Comparison of ENCODE assay signal across 14 cellular contexts in genomic region chr16:86411878-86412277, GRCh38.
A peak's percentile ranks its signal among the peaks of the same experiment; 100 is the strongest.
DNase-seq lines count a peak whose midpoint lies in the region; ATAC-seq and TF ChIP-seq lines count a peak whose summit lies in the region.
"Had no signal": no experiment of that assay in that cellular context is flagged by ENCODE, and none has a peak within 500 bp of the region (broad histone marks: within the 10 kb centered on the region; RNA-seq: fewer than 3 reads in every experiment).

No MANE protein-coding gene starts in this region.

- H3K4me1 ChIP-seq in hepatocyte (ENCODE audit: insufficient read depth): peaks cover 9% of the 10 kb centered on the region
- peaks cover 0 to 45% (median 29%) of the 10 kb centered on the region in 4 donors for H3K4me1 ChIP-seq in sigmoid colon
- H3K4me1 ChIP-seq in vagina: no peaks in the 10 kb centered on the region
- no peaks in the 10 kb centered on the region for H3K4me1 ChIP-seq in smooth muscle cell (ENCODE audit: low read depth)
- H3K4me1 ChIP-seq: BLaER1 treated with 17β-estradiol and CSF1 and Interleukin-3, amounts not matched to agents 10 nM and 100 nM had no signal

- no peak overlapping the region for H3K9ac ChIP-seq in smooth muscle cell (ENCODE audit: low read depth)
- H3K9ac ChIP-seq: BLaER1 treated with 17β-estradiol and CSF1 and Interleukin-3, amounts not matched to agents 10 nM and 100 nM had no signal

- no peaks in the 10 kb centered on the region for H3F3A ChIP-seq in smooth muscle cell (ENCODE audit: low read depth)

- H3K27me3 ChIP-seq in BJ (ENCODE audit: control insufficient read depth, insufficient read depth, low read length) (no peaks in the 10 kb centered on the region), hepatocyte (no peaks in the 10 kb centered on the region), sigmoid colon (no peaks in the 10 kb centered on the region), vagina (no peaks in the 10 kb centered on the region), smooth muscle cell (ENCODE audit: low read depth) (no peaks in the 10 kb centered on the region)
- H3K27me3 ChIP-seq: BLaER1 treated with 17β-estradiol and CSF1 and Interleukin-3, amounts not matched to agents 10 nM and 100 nM had no signal

- no peaks in the 10 kb centered on the region for H4K20me1 ChIP-seq in hepatocyte (ENCODE audit: insufficient read depth, poor library complexity, severe bottlenecking)
- no peaks in the 10 kb centered on the region for H4K20me1 ChIP-seq in smooth muscle cell (ENCODE audit: low read depth)
- H4K20me1 ChIP-seq: BLaER1 treated with 17β-estradiol and CSF1 and Interleukin-3, amounts not matched to agents 10 nM and 100 nM had no signal

- intact Hi-C loops in sigmoid colon (cut with DNase I) (no loop called here), vagina (cut with DNase I) (no loop called here)

- TF ChIP-seq CTCF in BJ (IDR thresholded peaks at IDR 0.05; ENCODE audit: insufficient read depth, low read depth, low read length) (no peak), hepatocyte (IDR thresholded peaks at IDR 0.05; ENCODE audit: poor library complexity) (no peak), sigmoid colon (IDR thresholded peaks at IDR 0.05) (no peak), vagina (IDR thresholded peaks at IDR 0.05) (no peak), smooth muscle cell (IDR thresholded peaks at IDR 0.05; ENCODE audit: borderline replicate concordance, insufficient read depth, poor library complexity, severe bottlenecking) (no peak)

- CTCF ChIA-PET in BJ (lab: Yijun Ruan, JAX): interaction anchor here (0.8 kb wide), 1 partner anchor 339 kb away, joined by 3 read pairs; no protein-coding TSS in a partner anchor

- peak; percentile 67 to 87 (median 75) for TF ChIP-seq EP300 in sigmoid colon (IDR thresholded peaks at IDR 0.05)

- H3K27ac ChIP-seq in hepatocyte (peak overlapping the region; percentile 68), sigmoid colon (peak overlapping the region in 3 of 4 donors; percentile 76 to 80 (median 77)), vagina (peak overlapping the region; percentile 6), smooth muscle cell (ENCODE audit: low read depth) (no peak overlapping the region)
- H3K27ac ChIP-seq: BLaER1 treated with 17β-estradiol and CSF1 and Interleukin-3, amounts not matched to agents 10 nM and 100 nM had no signal

- TF ChIP-seq POLR2A in sigmoid colon (IDR thresholded peaks at IDR 0.05): no peak
- no peak for TF ChIP-seq POLR2A in vagina (IDR thresholded peaks at IDR 0.05)

- 42% methylated on average over 7 of the region's 7 CpGs for WGBS in hepatocyte (ENCODE audit: low lambda C conversion rate, missing lambda C conversion rate)
- WGBS in sigmoid colon, 2 donors: 61 to 65% methylated on average over 7 of the region's 7 CpGs
- 84% methylated on average over 7 of the region's 7 CpGs for WGBS in smooth muscle cell (ENCODE audit: low lambda C conversion rate)

- no peaks in the 10 kb centered on the region for H3K9me2 ChIP-seq in hepatocyte (replicated peaks; ENCODE audit: insufficient read depth)

- DNase-seq in BJ (ENCODE audit: low read depth) (peak; percentile 37), hepatocyte (ENCODE audit: low spot score) (no peak), sigmoid colon (no peak), vagina (ENCODE audit: extremely low spot score in 2 of 2) (no peak), GM03348 (ENCODE audit: low spot score) (no peak), smooth muscle cell (lab: John Stamatoyannopoulos, UW; ENCODE audit: unreplicated experiment) (no peak)
- DNase-seq: 8988T; CD8-positive, alpha-beta T cell; COR-L47; HCEC 1CT had no signal

- H3K9me3 ChIP-seq in hepatocyte (ENCODE audit: low read depth) (no peaks in the 10 kb centered on the region), sigmoid colon (no peaks in the 10 kb centered on the region), vagina (no peaks in the 10 kb centered on the region), smooth muscle cell (replicated peaks; ENCODE audit: low read depth) (no peaks in the 10 kb centered on the region)

- H3K4me2 ChIP-seq in hepatocyte (no peak overlapping the region), smooth muscle cell (no peak overlapping the region)
- H3K4me2 ChIP-seq: BLaER1 treated with 17β-estradiol and CSF1 and Interleukin-3, amounts not matched to agents 10 nM and 100 nM; GM23338 had no signal

- POLR2A ChIA-PET in BJ (lab: Charles Lee): no interaction called here

- H3K79me2 ChIP-seq in hepatocyte (no peaks in the 10 kb centered on the region), smooth muscle cell (ENCODE audit: low read depth) (no peaks in the 10 kb centered on the region)

- no peak overlapping the region for H3K4me3 ChIP-seq in BJ (ENCODE audit: low read depth, low read length)
- no peak overlapping the region for H3K4me3 ChIP-seq in hepatocyte
- no peak overlapping the region for H3K4me3 ChIP-seq in sigmoid colon
- H3K4me3 ChIP-seq in vagina: no peak overlapping the region
- H3K4me3 ChIP-seq in smooth muscle cell: no peak overlapping the region
- H3K4me3 ChIP-seq: BLaER1 treated with 17β-estradiol and CSF1 and Interleukin-3, amounts not matched to agents 10 nM and 100 nM; GM23338 had no signal

- H3K36me3 ChIP-seq in BJ (ENCODE audit: control insufficient read depth, insufficient read depth, low read length) (no peaks in the 10 kb centered on the region), hepatocyte (replicated peaks; ENCODE audit: insufficient read depth, low read depth) (no peaks in the 10 kb centered on the region), sigmoid colon (no peaks in the 10 kb centered on the region), vagina (no peaks in the 10 kb centered on the region), smooth muscle cell (ENCODE audit: low read depth) (no peaks in the 10 kb centered on the region)
- H3K36me3 ChIP-seq: BLaER1 treated with 17β-estradiol and CSF1 and Interleukin-3, amounts not matched to agents 10 nM and 100 nM had no signal

- no peak for ATAC-seq in HG02885 (IDR thresholded peaks at IDR 0.05; ENCODE audit: poor library complexity, unreplicated experiment)
- ATAC-seq: CD8-positive, alpha-beta T cell; GM23338; HepG2 had no signal

- no peak overlapping the region for H2AFZ ChIP-seq in hepatocyte
- H2AFZ ChIP-seq in smooth muscle cell (ENCODE audit: low read depth): no peak overlapping the region
- H2AFZ ChIP-seq: GM23338 had no signal
